In the genomic region with DNA sequence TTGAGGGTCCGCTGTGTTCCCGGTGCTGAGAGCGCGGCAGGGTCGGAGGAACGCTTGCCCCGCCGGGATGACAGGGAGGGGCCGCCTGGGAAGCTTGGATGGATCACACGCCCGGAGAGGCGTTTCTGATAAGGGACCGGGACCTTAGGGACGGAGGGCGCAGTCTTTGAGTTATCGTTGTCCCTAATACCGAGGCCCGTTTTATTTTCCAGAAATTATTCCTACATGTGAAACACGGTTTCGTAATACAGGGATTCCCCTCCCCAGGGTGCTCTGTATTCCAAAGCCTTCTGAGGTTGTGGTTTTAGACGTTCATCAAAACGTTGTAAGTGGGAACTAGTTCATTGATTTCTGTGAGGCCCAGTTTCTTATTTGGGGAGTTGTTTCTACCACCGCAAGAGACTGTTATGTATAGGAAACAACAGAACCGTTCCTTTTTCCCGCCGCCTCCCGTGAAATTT, we compare ENCODE assay signal across 8 cellular contexts. TPM values are rescaled to one million over a fixed set of nuclear protein-coding genes. Genes with fewer than 3 reads are reported as not detected.
DNase-seq lines count a peak whose midpoint lies in the region; ATAC-seq and TF ChIP-seq lines count a peak whose summit lies in the region.

No MANE protein-coding gene starts in this region.

- H3K4me3 ChIP-seq in CD8-positive, alpha-beta T cell (ENCODE audit: low read depth, low read length): peak overlapping the region; percentile 87
- H3K4me3 ChIP-seq in HEK293 (ENCODE audit: low read depth, low read length) (peak overlapping the region; percentile 76), mesenchymal stem cell (ENCODE audit: insufficient read depth in 1 of 2, low read depth in 1 of 2, low read length in 2 of 2) (peak overlapping the region; percentile 96 to 97), vagina (peak overlapping the region; percentile 92 to 97)

- H4K91ac ChIP-seq in mesenchymal stem cell (ENCODE audit: low read length): no peak overlapping the region

- no peak overlapping the region for H4K8ac ChIP-seq in mesenchymal stem cell (ENCODE audit: low read length)

- H3K9ac ChIP-seq in mesenchymal stem cell (ENCODE audit: low read length): peak overlapping the region; percentile 94

- peaks cover 26% of the 10 kb centered on the region for H3K4me1 ChIP-seq in CD8-positive, alpha-beta T cell (ENCODE audit: insufficient read depth, low read length)
- H3K4me1 ChIP-seq in HEK293 (ENCODE audit: control insufficient read depth, insufficient read depth, low read length): peaks cover 21% of the 10 kb centered on the region
- H3K4me1 ChIP-seq in mesenchymal stem cell (ENCODE audit: control insufficient read depth, insufficient read depth, low read depth, low read length): peaks cover 3% of the 10 kb centered on the region
- peaks cover 18% of the 10 kb centered on the region for H3K4me1 ChIP-seq in vagina

- TF ChIP-seq POLR2A in vagina (IDR thresholded peaks at IDR 0.05): no peak

- 12% methylated on average over 18 of the region's 27 CpGs for WGBS in mesenchymal stem cell

- POLR2A ChIA-PET in CD8-positive, alpha-beta T cell (lab: Charles Lee): interaction anchor here (1.0 to 3.0 kb wide), 3 partner anchors 92 to 596 kb away, joined by 3 to 13 read pairs (median 8); a partner anchor contains a TSS
- POLR2A ChIA-PET in HEK293 (lab: Yijun Ruan, JAX) (interaction anchor here (0.5 to 3.6 kb wide), 9 partner anchors 14 to 391 kb away, joined by 3 to 13 read pairs (median 6); a partner anchor contains a TSS), RWPE1 (lab: Yijun Ruan, JAX; ENCODE audit: low non-redundant PET) (no interaction called here)

- H3K4me1 Mint-ChIP-seq in CD8-positive, alpha-beta T cell (ENCODE audit: low read depth): peaks cover 42% of the 10 kb centered on the region
- H3K4me1 Mint-ChIP-seq in effector memory CD8-positive, alpha-beta T cell (ENCODE audit: low read depth in 2 of 2): peaks cover 15 to 35% of the 10 kb centered on the region in 2 donors

- H3K36me3 Mint-ChIP-seq in CD8-positive, alpha-beta T cell: peaks cover 33% of the 10 kb centered on the region
- H3K36me3 Mint-ChIP-seq in effector memory CD8-positive, alpha-beta T cell (ENCODE audit: insufficient read depth): peaks cover 7% of the 10 kb centered on the region

- H3K79me1 ChIP-seq in mesenchymal stem cell (replicated peaks; ENCODE audit: low read length, poor library complexity, severe bottlenecking): peaks cover 27% of the 10 kb centered on the region

- H2BK5ac ChIP-seq in mesenchymal stem cell (ENCODE audit: low read depth, low read length, poor library complexity, severe bottlenecking): no peak overlapping the region

- no peak for DNase-seq in CD8-positive, alpha-beta T cell
- peak; percentile 23 for DNase-seq in RWPE1 (ENCODE audit: low spot score)
- DNase-seq in effector memory CD8-positive, alpha-beta T cell: no peak
- DNase-seq in mesenchymal stem cell: peak; percentile 87
- DNase-seq in vagina (ENCODE audit: extremely low spot score in 2 of 2): no peak
- DNase-seq in stimulated activated CD4-positive, alpha-beta T cell treated with anti-CD3 and anti-CD28 coated beads, Interleukin-4, amount 100 ng/mL, for 1 hour: no peak
- DNase-seq in NCI-H1930 (lab: John Stamatoyannopoulos, UW): no peak

- no peak overlapping the region for H2BK15ac ChIP-seq in mesenchymal stem cell (ENCODE audit: low read depth, poor library complexity, severe bottlenecking)

- H3K9me3 ChIP-seq in CD8-positive, alpha-beta T cell (ENCODE audit: low read length): no peaks in the 10 kb centered on the region
- H3K9me3 ChIP-seq in HEK293 (ENCODE audit: control insufficient read depth, insufficient read depth, low read depth, low read length): no peaks in the 10 kb centered on the region; the same call in 1 of the 2 replicates
- no peaks in the 10 kb centered on the region for H3K9me3 ChIP-seq in mesenchymal stem cell (ENCODE audit: control insufficient read depth, low read length)
- H3K9me3 ChIP-seq in vagina: no peaks in the 10 kb centered on the region

- peak overlapping the region; percentile 70 for H3K27ac ChIP-seq in CD8-positive, alpha-beta T cell (ENCODE audit: low read depth, low read length)
- H3K27ac ChIP-seq in HEK293 (ENCODE audit: extremely low read depth, low read depth, low read length) (peak overlapping the region; percentile 98), RWPE1 (peak overlapping the region; percentile 80), mesenchymal stem cell (ENCODE audit: low read length, poor library complexity, severe bottlenecking) (peak overlapping the region; percentile 3), vagina (peak overlapping the region; percentile 75)

- peak overlapping the region; percentile 92 to 97 for H3K18ac ChIP-seq in mesenchymal stem cell (ENCODE audit: low read depth in 1 of 2, low read length in 2 of 2)

- peak overlapping the region; percentile 62 for H3K4me2 ChIP-seq in mesenchymal stem cell (ENCODE audit: low read length, poor library complexity, severe bottlenecking)

- TF ChIP-seq CTCF in CD8-positive, alpha-beta T cell (IDR thresholded peaks at IDR 0.05): no peak
- TF ChIP-seq CTCF in HEK293 (tag by site-specific recombination; IDR thresholded peaks at IDR 0.05) (no peak), RWPE1 (conservative IDR thresholded peaks at IDR 0.05; ENCODE audit: low read depth) (no peak), vagina (IDR thresholded peaks at IDR 0.05) (no peak)

- H2AK5ac ChIP-seq in mesenchymal stem cell (ENCODE audit: low read length, severe bottlenecking): no peak overlapping the region

- intact Hi-C loops in CD8-positive, alpha-beta T cell (cut with DNase I, micrococcal nuclease): loop anchor here (1.0 to 10.0 kb wide), 11 partner anchors 94 to 1553 kb away; a partner anchor contains a TSS
- intact Hi-C loops in vagina (cut with DNase I): no loop called here

- no peak for ATAC-seq in CD8-positive, alpha-beta T cell
- no peak for ATAC-seq in effector memory CD8-positive, alpha-beta T cell (replicated peaks)

- H3K27me3 Mint-ChIP-seq in CD8-positive, alpha-beta T cell (ENCODE audit: low read depth): no peaks in the 10 kb centered on the region
- H3K27me3 Mint-ChIP-seq in effector memory CD8-positive, alpha-beta T cell: peaks cover 0 to 5% of the 10 kb centered on the region in 2 donors

- H2AFZ ChIP-seq in mesenchymal stem cell (ENCODE audit: low read depth, low read length): peak overlapping the region; percentile 29

- H2BK120ac ChIP-seq in mesenchymal stem cell (ENCODE audit: low read depth, low read length): no peak overlapping the region

- no peaks in the 10 kb centered on the region for H3K9me3 Mint-ChIP-seq in CD8-positive, alpha-beta T cell
- no peaks in the 10 kb centered on the region for H3K9me3 Mint-ChIP-seq in effector memory CD8-positive, alpha-beta T cell

- H3K36me3 ChIP-seq in CD8-positive, alpha-beta T cell (ENCODE audit: insufficient read depth, low read length): peaks cover 6% of the 10 kb centered on the region
- H3K36me3 ChIP-seq in HEK293 (ENCODE audit: control insufficient read depth in 2 of 2, insufficient read depth in 1 of 2, low read length in 2 of 2): peaks cover 45 to 46% of the 10 kb centered on the region in 2 experiments
- H3K36me3 ChIP-seq in mesenchymal stem cell (ENCODE audit: control insufficient read depth in 1 of 2, insufficient read depth in 2 of 2, low read depth in 1 of 2, low read length in 2 of 2): peaks cover 12 to 42% of the 10 kb centered on the region in 2 experiments
- H3K36me3 ChIP-seq in vagina: peaks cover 0 to 25% of the 10 kb centered on the region in 2 donors

- no peak overlapping the region for H2BK12ac ChIP-seq in mesenchymal stem cell (ENCODE audit: low read length in 2 of 2)

- peak overlapping the region in 1 of 2 experiments; percentile 97 for H3K14ac ChIP-seq in mesenchymal stem cell (ENCODE audit: low read length in 2 of 2)

- CTCF ChIA-PET in CD8-positive, alpha-beta T cell (lab: Charles Lee): interaction anchor here (0.9 kb wide), 1 partner anchor 9 kb away, joined by 3 read pairs; no protein-coding TSS in a partner anchor
- CTCF ChIA-PET in HEK293 (lab: Yijun Ruan, JAX) (interaction anchor here (0.7 to 1.3 kb wide), 4 partner anchors 10 to 177 kb away, joined by 3 to 5 read pairs (median 4); no protein-coding TSS in a partner anchor), RWPE1 (lab: Yijun Ruan, JAX) (interaction anchor here (0.7 to 0.8 kb wide), 2 partner anchors 85 to 1899 kb away, joined by 3 read pairs; no protein-coding TSS in a partner anchor)

- peak overlapping the region; percentile 67 for H3K27ac Mint-ChIP-seq in CD8-positive, alpha-beta T cell
- H3K27ac Mint-ChIP-seq in effector memory CD8-positive, alpha-beta T cell: peak overlapping the region in 1 of 2 donors; percentile 17

- H3K4ac ChIP-seq in mesenchymal stem cell (ENCODE audit: low read depth in 1 of 2, low read length in 2 of 2): peak overlapping the region; percentile 71 to 93

- H3K27me3 ChIP-seq in CD8-positive, alpha-beta T cell (ENCODE audit: insufficient read depth, low read length): no peaks in the 10 kb centered on the region
- no peaks in the 10 kb centered on the region for H3K27me3 ChIP-seq in mesenchymal stem cell (ENCODE audit: control insufficient read depth in 1 of 2, insufficient read depth in 1 of 2, low read length in 2 of 2)
- no peaks in the 10 kb centered on the region for H3K27me3 ChIP-seq in vagina

- H3K23ac ChIP-seq in mesenchymal stem cell (ENCODE audit: low read length in 2 of 2): peak overlapping the region in 1 of 2 experiments; percentile 96

- H3K4me3 Mint-ChIP-seq in CD8-positive, alpha-beta T cell: peak overlapping the region; percentile 84
- peak overlapping the region; percentile 82 to 93 for H3K4me3 Mint-ChIP-seq in effector memory CD8-positive, alpha-beta T cell

TF ChIP-seq in HEK293, 187 proteins besides CTCF, POLR2A, EP300 and RAD21 (continues in another document):
- TF ChIP-seq ZNF626 (tag by site-specific recombination; IDR thresholded peaks at IDR 0.05) (no peak), KLF1 (tag by site-specific recombination; IDR thresholded peaks at IDR 0.05) (no peak), ZNF184 (tag by site-specific recombination; IDR thresholded peaks at IDR 0.05) (no peak), ZNF792 (tag by site-specific recombination; IDR thresholded peaks at IDR 0.05) (no peak), ZNF544 (tag by site-specific recombination; IDR thresholded peaks at IDR 0.05) (no peak), ZNF654 (tag by site-specific recombination; IDR thresholded peaks at IDR 0.05; ENCODE audit: low read depth) (no peak), ZNF623 (tag by site-specific recombination; IDR thresholded peaks at IDR 0.05) (no peak), ZBTB21 (tag by site-specific recombination; IDR thresholded peaks at IDR 0.05) (peak; percentile 40; the same call in 1 of the 2 replicates), SALL2 (tag by site-specific recombination; IDR thresholded peaks at IDR 0.05; ENCODE audit: borderline replicate concordance) (no peak), EGR2 (tag by site-specific recombination; IDR thresholded peaks at IDR 0.05; ENCODE audit: low read depth) (no peak)

RNA-seq across cellular contexts. Expression of a gene that starts 0.7 kb away (rescaled TPM):
- total RNA-seq in CD8-positive, alpha-beta T cell: 10 to 100 TPM; 24.9 to 26.6 TPM
- polyA plus RNA-seq in mesenchymal stem cell (2013, experiment 1 of 2): 391 TPM
- polyA plus RNA-seq in mesenchymal stem cell (2013, experiment 2 of 2): 407 TPM
- total RNA-seq in vagina: 115 TPM

Comparison
In these comparisons a context has a peak if more than half of its experiments do, and no peak if none do; other contexts are left out.
1. DNase-seq: peak in RWPE1 (single experiment) and mesenchymal stem cell (single experiment); none in CD8-positive, alpha-beta T cell (0 of 7), effector memory CD8-positive, alpha-beta T cell (0 of 3), vagina (0 of 2), stimulated activated CD4-positive, alpha-beta T cell treated with anti-CD3 and anti-CD28 coated beads, Interleukin-4, amount 100 ng/mL, for 1 hour (single experiment) and NCI-H1930 (0 of 2).
2. H3K27ac ChIP-seq: peak in every context shown above with its lines; median percentile 98 in HEK293; 80 in RWPE1; 75 in vagina; 70 in CD8-positive, alpha-beta T cell; 3 in mesenchymal stem cell.
3. Peak in every context shown above with its lines, with median percentiles within 50 percentile points of each other: H3K4me3 ChIP-seq.